Comparison of ENCODE assay signal across 7 cellular contexts in the genomic region with DNA sequence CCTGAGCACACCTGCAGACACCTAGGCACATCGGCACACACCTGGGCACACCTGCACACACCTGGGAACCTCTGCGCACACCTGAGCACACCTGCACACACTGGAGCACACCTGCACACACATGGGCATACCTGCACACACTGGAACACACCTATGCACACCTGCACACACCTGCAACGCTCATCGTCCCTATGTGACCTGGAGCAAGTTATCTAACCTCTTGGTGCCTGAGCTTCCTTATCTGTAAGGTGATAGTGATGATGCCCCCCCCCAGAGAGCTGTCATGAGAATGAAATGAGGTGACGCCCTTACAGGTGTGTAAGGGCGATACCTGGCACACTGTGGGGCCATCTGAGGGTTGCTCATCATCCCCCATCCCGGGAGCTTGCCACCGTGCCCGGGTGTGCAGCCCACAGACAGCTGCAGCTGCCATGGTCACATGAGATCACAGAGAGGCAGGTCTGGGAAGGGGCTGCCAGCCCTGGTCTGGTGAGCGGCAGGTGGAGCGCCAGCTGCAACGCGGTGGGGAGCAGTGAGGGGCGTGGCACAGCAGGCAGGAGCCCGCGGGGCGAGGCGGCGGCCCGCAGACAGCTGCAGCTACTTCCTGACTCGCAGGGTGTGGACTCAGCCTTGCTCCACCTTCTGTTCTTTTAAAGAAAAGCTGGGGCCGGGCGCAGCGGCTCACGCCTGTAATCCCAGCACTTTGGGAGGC.
DNase-seq lines count a peak whose midpoint lies in the region; ATAC-seq lines count a peak whose summit lies in the region.

No MANE protein-coding gene starts in this region.

- no peaks in the 10 kb centered on the region for H3K27me3 Mint-ChIP-seq in stimulated activated naive B cell treated with anti-CD40 and anti-IgM and Interleukin-4, amounts not matched to agents 10 μg/mL and 1 μg/mL and 100 μg/mL, for 72 hours

- DNase-seq in HK-2 (ENCODE audit: unreplicated experiment), result peak; percentile 33
- peak; percentile 99 for DNase-seq in NCI-H82 (lab: John Stamatoyannopoulos, UW)
- peak; percentile 14 for DNase-seq in activated T-cell treated with anti-CD3 and anti-CD28 coated beads for 4 hours
- peak; percentile 23 for DNase-seq in iris pigment epithelial cell (ENCODE audit: low read depth)
- peak; percentile 50 for DNase-seq in stimulated activated naive B cell treated with anti-CD40 and anti-IgM and Interleukin-4, amounts not matched to agents 10 μg/mL and 1 μg/mL and 100 μg/mL, for 72 hours
- DNase-seq in Ammon's horn (ENCODE audit: low spot score), result no peak

- peak overlapping the region; percentile 93 for H3K27ac Mint-ChIP-seq in stimulated activated naive B cell treated with anti-CD40 and anti-IgM and Interleukin-4, amounts not matched to agents 10 μg/mL and 1 μg/mL and 100 μg/mL, for 72 hours

- peak; percentile 71 for ATAC-seq in GM18909 (IDR thresholded peaks at IDR 0.05; ENCODE audit: poor library complexity, unreplicated experiment)
- peak; percentile 79 to 81 for ATAC-seq in stimulated activated naive B cell treated with anti-CD40 and anti-IgM and Interleukin-4, amounts not matched to agents 10 μg/mL and 1 μg/mL and 100 μg/mL, for 72 hours (replicated peaks)

- H3K4me1 Mint-ChIP-seq in stimulated activated naive B cell treated with anti-CD40 and anti-IgM and Interleukin-4, amounts not matched to agents 10 μg/mL and 1 μg/mL and 100 μg/mL, for 72 hours, result peaks cover 43 to 77% of the 10 kb centered on the region in 2 donors

- H3K4me3 Mint-ChIP-seq in stimulated activated naive B cell treated with anti-CD40 and anti-IgM and Interleukin-4, amounts not matched to agents 10 μg/mL and 1 μg/mL and 100 μg/mL, for 72 hours, result peak overlapping the region; percentile 76 to 77

- peaks cover 1 to 7% of the 10 kb centered on the region in 2 donors for H3K36me3 Mint-ChIP-seq in stimulated activated naive B cell treated with anti-CD40 and anti-IgM and Interleukin-4, amounts not matched to agents 10 μg/mL and 1 μg/mL and 100 μg/mL, for 72 hours

- H3K9me3 Mint-ChIP-seq in stimulated activated naive B cell treated with anti-CD40 and anti-IgM and Interleukin-4, amounts not matched to agents 10 μg/mL and 1 μg/mL and 100 μg/mL, for 72 hours, result peaks cover 0 to under 1% of the 10 kb centered on the region in 2 donors
